17 cellular contexts compared by ENCODE assay signal in genomic region chr12:78651755-78652154, GRCh38.
"Had no signal": no experiment of that assay in that cellular context is flagged by ENCODE, and none has a peak within 500 bp of the region (broad histone marks: within the 10 kb centered on the region; RNA-seq: fewer than 3 reads in every experiment).

No MANE protein-coding gene starts in this region.

- H3K4me1 Mint-ChIP-seq: activated B cell treated with CpG ODN at 0.5 μM for 24 hours; activated naive CD8-positive, alpha-beta T cell treated with anti-CD3 and anti-CD28 coated beads for 36 hours; brain; stimulated activated effector memory CD8-positive, alpha-beta T cell treated with anti-CD3 and anti-CD28 coated beads, Interleukin-12 subunit alpha, Interleukin-12 subunit beta, amount 100 ng/mL, for 72 hours had no signal

- H3K27me3 Mint-ChIP-seq: activated B cell treated with CpG ODN at 0.5 μM for 24 hours; activated CD4-positive, alpha-beta memory T cell treated with anti-CD3 and anti-CD28 coated beads for 36 hours; activated naive CD8-positive, alpha-beta T cell treated with anti-CD3 and anti-CD28 coated beads for 36 hours; natural killer cell treated with Interleukin-12 subunit alpha and Interleukin-12 subunit beta and Interleukin-15 and Interleukin-18, amount 100 ng/mL, for 72 hours had no signal

- H3K4me3 Mint-ChIP-seq: activated B cell treated with CpG ODN at 0.5 μM for 24 hours; activated CD4-positive, alpha-beta memory T cell treated with anti-CD3 and anti-CD28 coated beads for 36 hours; activated naive CD8-positive, alpha-beta T cell treated with anti-CD3 and anti-CD28 coated beads for 36 hours; activated T-helper 1 cell treated with anti-CD3 and anti-CD28 coated beads, Interleukin-12 subunit alpha, Interleukin-12 subunit beta, Interleukin-2, Interleukin-4 antibody, amounts not matched to agents 30 ng/mL and 10 ng/mL and 1 ng/mL, durations not matched to agents 14 hours and 24 hours and 36 hours; brain; natural killer cell treated with Interleukin-12 subunit alpha and Interleukin-12 subunit beta and Interleukin-15 and Interleukin-18, amount 100 ng/mL, for 72 hours; stimulated activated effector memory CD8-positive, alpha-beta T cell treated with anti-CD3 and anti-CD28 coated beads, Interleukin-12 subunit alpha, Interleukin-12 subunit beta, amount 100 ng/mL, for 72 hours had no signal

- DNase-seq: activated B cell treated with CpG ODN at 0.5 μM for 24 hours; activated CD4-positive, alpha-beta memory T cell treated with anti-CD3 and anti-CD28 coated beads for 36 hours; activated CD4-positive, alpha-beta T cell treated with anti-CD3 and anti-CD28 coated beads for 4 hours; activated naive CD8-positive, alpha-beta T cell treated with anti-CD3 and anti-CD28 coated beads for 36 hours; activated T-cell treated with anti-CD3 and anti-CD28 coated beads for 4 hours; amygdala; caudate nucleus; foreskin keratinocyte; glutamatergic neuron; lower lobe of right lung; nucleus accumbens; stimulated activated CD4-positive, alpha-beta T cell treated with anti-CD3 and anti-CD28 coated beads, Interleukin-4, amount 100 ng/mL, for 24 hours; thyroid gland had no signal

- H3K9me3 ChIP-seq: lower lobe of right lung, thyroid gland had no signal

- H3K4me1 ChIP-seq: foreskin keratinocyte, lower lobe of right lung, thyroid gland had no signal

- H3K36me3 ChIP-seq: lower lobe of right lung, thyroid gland had no signal

- H3K27ac Mint-ChIP-seq: activated B cell treated with CpG ODN at 0.5 μM for 24 hours; activated CD4-positive, alpha-beta memory T cell treated with anti-CD3 and anti-CD28 coated beads for 36 hours; activated naive CD8-positive, alpha-beta T cell treated with anti-CD3 and anti-CD28 coated beads for 36 hours; activated T-helper 1 cell treated with anti-CD3 and anti-CD28 coated beads, Interleukin-12 subunit alpha, Interleukin-12 subunit beta, Interleukin-2, Interleukin-4 antibody, amounts not matched to agents 30 ng/mL and 10 ng/mL and 1 ng/mL, durations not matched to agents 14 hours and 24 hours and 36 hours; brain; natural killer cell treated with Interleukin-12 subunit alpha and Interleukin-12 subunit beta and Interleukin-15 and Interleukin-18, amount 100 ng/mL, for 72 hours; stimulated activated effector memory CD8-positive, alpha-beta T cell treated with anti-CD3 and anti-CD28 coated beads, Interleukin-12 subunit alpha, Interleukin-12 subunit beta, amount 100 ng/mL, for 72 hours had no signal

- H3K4me3 ChIP-seq: lower lobe of right lung, thyroid gland had no signal

- H3K36me3 Mint-ChIP-seq: activated CD4-positive, alpha-beta memory T cell treated with anti-CD3 and anti-CD28 coated beads for 36 hours; activated naive CD8-positive, alpha-beta T cell treated with anti-CD3 and anti-CD28 coated beads for 36 hours; brain; natural killer cell treated with Interleukin-12 subunit alpha and Interleukin-12 subunit beta and Interleukin-15 and Interleukin-18, amount 100 ng/mL, for 72 hours; stimulated activated effector memory CD8-positive, alpha-beta T cell treated with anti-CD3 and anti-CD28 coated beads, Interleukin-12 subunit alpha, Interleukin-12 subunit beta, amount 100 ng/mL, for 72 hours had no signal

- H3K27ac ChIP-seq: foreskin keratinocyte, lower lobe of right lung, thyroid gland had no signal

- H3K27me3 ChIP-seq: foreskin keratinocyte, thyroid gland had no signal
